18 cellular contexts compared by ENCODE assay signal in genomic region chr11:1728931-1729691, GRCh38. TPM values are rescaled to one million over a fixed set of nuclear protein-coding genes. Genes with fewer than 3 reads are reported as not detected.
DNase-seq lines count a peak whose midpoint lies in the region; ATAC-seq and TF ChIP-seq lines count a peak whose summit lies in the region.
"Had no signal": no experiment of that assay in that cellular context is flagged by ENCODE, and none has a peak within 500 bp of the region (broad histone marks: within the 10 kb centered on the region; RNA-seq: fewer than 3 reads in every experiment).

No MANE protein-coding gene starts in this region.

- no peaks in the 10 kb centered on the region for H4K20me1 ChIP-seq in OCI-LY3 (ENCODE audit: insufficient read depth, low read length)

- no peaks in the 10 kb centered on the region for H3K9me3 ChIP-seq in OCI-LY3 (ENCODE audit: insufficient read depth, low read length)
- H3K9me3 ChIP-seq: body of pancreas had no signal

- H3K27me3 Mint-ChIP-seq in activated T-cell treated with anti-CD3 and anti-CD28 coated beads, Interleukin-2, amount 50 U/mL, for 4 hours (ENCODE audit: low read depth): peaks cover 45% of the 10 kb centered on the region
- H3K27me3 Mint-ChIP-seq in central memory CD8-positive, alpha-beta T cell: peaks cover 48% of the 10 kb centered on the region
- H3K27me3 Mint-ChIP-seq in stimulated activated naive CD8-positive, alpha-beta T cell treated with anti-CD3 and anti-CD28 coated beads, Interleukin-15, Interleukin-2, amounts not matched to agents 100 ng/mL and 50 ng/mL, for 24 hours: peaks cover 9% of the 10 kb centered on the region

- TF ChIP-seq CTCF in OCI-LY3 (IDR thresholded peaks at IDR 0.05; ENCODE audit: low read depth, low read length): no peak
- no peak for TF ChIP-seq CTCF in lower leg skin (IDR thresholded peaks at IDR 0.05)

- no peaks in the 10 kb centered on the region for H3K36me3 Mint-ChIP-seq in activated T-cell treated with anti-CD3 and anti-CD28 coated beads, Interleukin-2, amount 50 U/mL, for 4 hours (ENCODE audit: insufficient read depth)
- peaks cover 2% of the 10 kb centered on the region for H3K36me3 Mint-ChIP-seq in central memory CD8-positive, alpha-beta T cell (ENCODE audit: insufficient read depth)
- H3K36me3 Mint-ChIP-seq in stimulated activated naive CD8-positive, alpha-beta T cell treated with anti-CD3 and anti-CD28 coated beads, Interleukin-15, Interleukin-2, amounts not matched to agents 100 ng/mL and 50 ng/mL, for 24 hours (ENCODE audit: low read depth): no peaks in the 10 kb centered on the region

- no peak for TF ChIP-seq POLR2A in lower leg skin (IDR thresholded peaks at IDR 0.05)

- H3K27me3 ChIP-seq in OCI-LY3 (ENCODE audit: low read depth, low read length): peaks cover 9% of the 10 kb centered on the region
- H3K27me3 ChIP-seq: body of pancreas had no signal

- no peak overlapping the region for H3K27ac Mint-ChIP-seq in central memory CD8-positive, alpha-beta T cell (ENCODE audit: low read depth)
- H3K27ac Mint-ChIP-seq in stimulated activated naive CD8-positive, alpha-beta T cell treated with anti-CD3 and anti-CD28 coated beads, Interleukin-15, Interleukin-2, amounts not matched to agents 100 ng/mL and 50 ng/mL, for 24 hours: peak overlapping the region; percentile 85

- H3K9ac ChIP-seq in OCI-LY3 (ENCODE audit: low read length): no peak overlapping the region

- no peak overlapping the region for H3K27ac ChIP-seq in OCI-LY3 (ENCODE audit: low read length)
- H3K27ac ChIP-seq: body of pancreas, dorsolateral prefrontal cortex, SK-N-MC, VCaP had no signal

- 65 to 71% methylated on average over 25 of the region's 25 CpGs for WGBS in lower leg skin, 2 donors

- peak overlapping the region; percentile 22; the same call in 1 of the 2 replicates for H3K4me2 ChIP-seq in OCI-LY3 (ENCODE audit: low read length)

- intact Hi-C loops in lower leg skin (cut with DNase I; ENCODE audit: low total_unique reads): no loop called here

- ATAC-seq in activated T-cell treated with anti-CD3 and anti-CD28 coated beads, Interleukin-2, amount 50 U/mL, for 4 hours: peak; percentile 30 to 45
- peak; percentile 36 for ATAC-seq in central memory CD8-positive, alpha-beta T cell (replicated peaks; ENCODE audit: extremely low read depth, poor library complexity, severe bottlenecking)
- no peak for ATAC-seq in GM21717 (IDR thresholded peaks at IDR 0.05; ENCODE audit: unreplicated experiment)
- ATAC-seq: body of pancreas, HCT116 had no signal

- DNase-seq in activated T-cell treated with anti-CD3 and anti-CD28 coated beads, Interleukin-2, amount 50 U/mL, for 4 hours: no peak
- no peak for DNase-seq in activated T-cell treated with anti-CD3 and anti-CD28 coated beads, Interleukin-2, amount 50 U/mL, for 1 hour
- DNase-seq in central memory CD8-positive, alpha-beta T cell (ENCODE audit: low spot score in 2 of 2): no peak
- DNase-seq in DMS79 treated with DMSO at 0.1 percent for 48 hours (lab: John Stamatoyannopoulos, UW) (no peak), lower leg skin (ENCODE audit: low spot score in 2 of 2) (no peak)
- DNase-seq: body of pancreas, DMS53, NCI-H2081, occipital lobe had no signal

- H3K4me1 Mint-ChIP-seq in activated T-cell treated with anti-CD3 and anti-CD28 coated beads, Interleukin-2, amount 50 U/mL, for 4 hours (ENCODE audit: low read depth): peaks cover 26% of the 10 kb centered on the region
- H3K4me1 Mint-ChIP-seq in central memory CD8-positive, alpha-beta T cell: peaks cover 27% of the 10 kb centered on the region
- H3K4me1 Mint-ChIP-seq in stimulated activated naive CD8-positive, alpha-beta T cell treated with anti-CD3 and anti-CD28 coated beads, Interleukin-15, Interleukin-2, amounts not matched to agents 100 ng/mL and 50 ng/mL, for 24 hours (ENCODE audit: low read depth): peaks cover 61% of the 10 kb centered on the region

- H3K4me3 ChIP-seq in OCI-LY3 (ENCODE audit: low read length) (no peak overlapping the region), lower leg skin (ENCODE audit: low read depth, poor library complexity, severe bottlenecking) (no peak overlapping the region)
- H3K4me3 ChIP-seq: body of pancreas, SK-N-MC had no signal

- H3K4me3 Mint-ChIP-seq in activated T-cell treated with anti-CD3 and anti-CD28 coated beads, Interleukin-2, amount 50 U/mL, for 4 hours: peak overlapping the region; percentile 16
- H3K4me3 Mint-ChIP-seq in central memory CD8-positive, alpha-beta T cell: peak overlapping the region; percentile 71
- peak overlapping the region; percentile 58 for H3K4me3 Mint-ChIP-seq in stimulated activated naive CD8-positive, alpha-beta T cell treated with anti-CD3 and anti-CD28 coated beads, Interleukin-15, Interleukin-2, amounts not matched to agents 100 ng/mL and 50 ng/mL, for 24 hours

- no peaks in the 10 kb centered on the region for H3K36me3 ChIP-seq in OCI-LY3 (replicated peaks; ENCODE audit: low read depth, low read length)

- no peaks in the 10 kb centered on the region for H3K9me3 Mint-ChIP-seq in activated T-cell treated with anti-CD3 and anti-CD28 coated beads, Interleukin-2, amount 50 U/mL, for 4 hours
- H3K9me3 Mint-ChIP-seq in central memory CD8-positive, alpha-beta T cell: no peaks in the 10 kb centered on the region
- peaks cover 9% of the 10 kb centered on the region for H3K9me3 Mint-ChIP-seq in stimulated activated naive CD8-positive, alpha-beta T cell treated with anti-CD3 and anti-CD28 coated beads, Interleukin-15, Interleukin-2, amounts not matched to agents 100 ng/mL and 50 ng/mL, for 24 hours

- H2AFZ ChIP-seq in OCI-LY3 (ENCODE audit: low read depth, low read length): no peak overlapping the region

- no peaks in the 10 kb centered on the region for H3K4me1 ChIP-seq in OCI-LY3 (ENCODE audit: low read length)
- H3K4me1 ChIP-seq: body of pancreas had no signal

- H3K79me2 ChIP-seq in OCI-LY3 (ENCODE audit: low read length): no peaks in the 10 kb centered on the region

RNA-seq across cellular contexts. Expression of gene IFITM10, which starts 21.3 kb away (rescaled TPM):
- total RNA-seq in activated T-cell treated with anti-CD3 and anti-CD28 coated beads, Interleukin-2, amount 50 U/mL, for 4 hours: under 1 TPM; 0.33 to 0.53 (median 0.33) TPM
- 10 to 100 TPM in 1 of 4 donors, 1 to 10 TPM in 3; 2.5 to 13.7 (median 6.3) TPM for total RNA-seq in lower leg skin
- total RNA-seq: skeletal muscle tissue had no signal

RNA-seq across cellular contexts. Expression of gene KRTAP5-6, which starts 32.1 kb away (rescaled TPM):
- total RNA-seq in activated T-cell treated with anti-CD3 and anti-CD28 coated beads, Interleukin-2, amount 50 U/mL, for 4 hours: not detected
- total RNA-seq in lower leg skin: 1 to 10 TPM in 1 of 4 donors, not detected in 3; 6.7 TPM
- total RNA-seq: body of pancreas, lung microvascular endothelial cell, occipital lobe, skeletal muscle tissue had no signal

RNA-seq across cellular contexts. Expression of gene CTSD, which starts 34.6 kb away (rescaled TPM):
- 100 to 1,000 TPM in 1 of 3 donors, 10 to 100 TPM in 2; 74.9 to 101 (median 83.7) TPM for total RNA-seq in activated T-cell treated with anti-CD3 and anti-CD28 coated beads, Interleukin-2, amount 50 U/mL, for 4 hours
- 100 to 1,000 TPM; 573 to 913 (median 707) TPM for total RNA-seq in lower leg skin

Comparison
In these comparisons a context has a peak if more than half of its experiments do, and no peak if none do; other contexts are left out.
1. H3K4me3 Mint-ChIP-seq: peak in every context shown above with its lines; median percentile 71 in central memory CD8-positive, alpha-beta T cell; 58 in stimulated activated naive CD8-positive, alpha-beta T cell treated with anti-CD3 and anti-CD28 coated beads, Interleukin-15, Interleukin-2, amounts not matched to agents 100 ng/mL and 50 ng/mL, for 24 hours; 16 in activated T-cell treated with anti-CD3 and anti-CD28 coated beads, Interleukin-2, amount 50 U/mL, for 4 hours.
2. RNA of gene CTSD, which starts 34.6 kb away (total RNA-seq): 573 to 913 TPM in lower leg skin; 74.9 to 101 TPM in activated T-cell treated with anti-CD3 and anti-CD28 coated beads, Interleukin-2, amount 50 U/mL, for 4 hours; every median in the first group is over 4 times any median in the second.